Comparison of ENCODE assay signal across 16 cellular contexts in genomic region chr20:3815703-3816315, GRCh38. TPM values are rescaled to one million over a fixed set of nuclear protein-coding genes. Genes with fewer than 3 reads are reported as not detected.
DNase-seq lines count a peak whose midpoint lies in the region; ATAC-seq, FAIRE-seq and TF ChIP-seq lines count a peak whose summit lies in the region.
"Had no signal": no experiment of that assay in that cellular context is flagged by ENCODE, and none has a peak within 500 bp of the region (broad histone marks: within the 10 kb centered on the region; RNA-seq: fewer than 3 reads in every experiment).

No MANE protein-coding gene starts in this region.

- 69 to 82% (median 71%) methylated on average over 9 of the region's 9 CpGs for whole genome bisulfite sequencing in small intestine, 3 donors
- WGBS in H9 (ENCODE audit: extremely low coverage, insufficient read length, low lambda C conversion rate): no CpG with 5 or more reads among the region's 9 CpGs

- H4K8ac ChIP-seq in H9 (replicated peaks; ENCODE audit: insufficient read length, low read depth, low read length): no peak overlapping the region

- no peaks in the 10 kb centered on the region for H3K36me3 Mint-ChIP-seq in activated naive CD8-positive, alpha-beta T cell treated with anti-CD3 and anti-CD28 coated beads, Interleukin-2, amount 50 U/mL, for 24 hours (ENCODE audit: low read depth)
- no peaks in the 10 kb centered on the region; a peak in 1 of 7 replicates for H3K36me3 Mint-ChIP-seq in H9 (ENCODE audit: insufficient read depth in 1 of 3, low read depth in 3 of 3)

- H3K9me3 Mint-ChIP-seq in activated naive CD8-positive, alpha-beta T cell treated with anti-CD3 and anti-CD28 coated beads, Interleukin-2, amount 50 U/mL, for 24 hours: no peaks in the 10 kb centered on the region
- no peaks in the 10 kb centered on the region for H3K9me3 Mint-ChIP-seq in H9

- H3K4me3 Mint-ChIP-seq in activated naive CD8-positive, alpha-beta T cell treated with anti-CD3 and anti-CD28 coated beads, Interleukin-2, amount 50 U/mL, for 24 hours: no peak overlapping the region
- H3K4me3 Mint-ChIP-seq in H9: no peak overlapping the region

- H3K27me3 ChIP-seq in small intestine (ENCODE audit: control insufficient read depth in 2 of 2, insufficient read depth in 2 of 2, low read length in 2 of 2): no peaks in the 10 kb centered on the region
- no peaks in the 10 kb centered on the region for H3K27me3 ChIP-seq in H9 (ENCODE audit: insufficient read depth, low read length)
- H3K27me3 ChIP-seq: ascending aorta, right lobe of liver had no signal

- H3K4me1 ChIP-seq in small intestine (ENCODE audit: control insufficient read depth in 2 of 2, insufficient read depth in 1 of 2, low read depth in 1 of 2, low read length in 1 of 2): peaks cover 6 to 11% of the 10 kb centered on the region in 2 donors
- H3K4me1 ChIP-seq in H9 (ENCODE audit: insufficient read depth, low read length): no peaks in the 10 kb centered on the region; the same call in 1 of the 2 replicates

- no peak overlapping the region for H2BK12ac ChIP-seq in H9 (ENCODE audit: insufficient read length, low read depth, low read length)

- no peaks in the 10 kb centered on the region for H4K20me1 ChIP-seq in H9 (ENCODE audit: control insufficient read depth, insufficient read depth, insufficient read length)

- H3T11ph ChIP-seq in H9 (ENCODE audit: low read length): no peak overlapping the region

- H3K4me3 ChIP-seq in small intestine (ENCODE audit: low read depth in 1 of 2, low read length in 2 of 2): no peak overlapping the region
- H3K4me3 ChIP-seq: ascending aorta, GM23248, right lobe of liver had no signal

- no peak for FAIRE-seq in small intestine (lab: Jason Lieb, UNC)

- H3K27me3 Mint-ChIP-seq in activated naive CD8-positive, alpha-beta T cell treated with anti-CD3 and anti-CD28 coated beads, Interleukin-2, amount 50 U/mL, for 24 hours: no peaks in the 10 kb centered on the region
- peaks cover 4% of the 10 kb centered on the region for H3K27me3 Mint-ChIP-seq in H9 (ENCODE audit: low read depth)

- no peaks in the 10 kb centered on the region for H3K23me2 ChIP-seq in H9 (ENCODE audit: insufficient read length, low read depth, low read length, poor library complexity, severe bottlenecking)

- H3K79me1 ChIP-seq in H9 (ENCODE audit: insufficient read depth, low read depth, low read length, poor library complexity, severe bottlenecking): no peaks in the 10 kb centered on the region

- peak overlapping the region; percentile 36 for H3K27ac Mint-ChIP-seq in activated naive CD8-positive, alpha-beta T cell treated with anti-CD3 and anti-CD28 coated beads, Interleukin-2, amount 50 U/mL, for 24 hours
- H3K27ac Mint-ChIP-seq in H9: no peak overlapping the region

- H3K36me3 ChIP-seq in small intestine (ENCODE audit: control insufficient read depth in 2 of 2, insufficient read depth in 2 of 2, low read length in 2 of 2): no peaks in the 10 kb centered on the region
- H3K36me3 ChIP-seq: ascending aorta, right lobe of liver had no signal

- H2AK5ac ChIP-seq in H9 (ENCODE audit: insufficient read length, low read length): no peak overlapping the region

- H2AFZ ChIP-seq in H9 (ENCODE audit: low read length): no peak overlapping the region
- H2AFZ ChIP-seq: GM23248 had no signal

- no peak overlapping the region for H2BK5ac ChIP-seq in H9 (ENCODE audit: insufficient read length, low read length)

- H3K23ac ChIP-seq in H9 (ENCODE audit: insufficient read length, low read depth, low read length): no peak overlapping the region

- H4K91ac ChIP-seq in H9 (ENCODE audit: insufficient read length, low read depth, low read length): no peak overlapping the region

- H3K27ac ChIP-seq in small intestine (ENCODE audit: low read depth in 1 of 2, low read length in 1 of 2): peak overlapping the region; percentile 2 to 3
- H3K27ac ChIP-seq in H9 (ENCODE audit: insufficient read length, low read depth, low read length): no peak overlapping the region
- H3K27ac ChIP-seq: ascending aorta, GM23248, right lobe of liver had no signal

- H3K4ac ChIP-seq in H9 (ENCODE audit: low read depth, low read length): no peak overlapping the region

- TF ChIP-seq CTCF in H9 (conservative IDR thresholded peaks at IDR 0.05): no peak

- no peaks in the 10 kb centered on the region for H3K9me3 ChIP-seq in small intestine (ENCODE audit: control insufficient read depth, low read depth)
- no peaks in the 10 kb centered on the region for H3K9me3 ChIP-seq in H9 (ENCODE audit: control insufficient read depth, low read depth, low read length)
- H3K9me3 ChIP-seq: ascending aorta, right lobe of liver had no signal

- no peak overlapping the region for H3K56ac ChIP-seq in H9 (ENCODE audit: insufficient read length, low read depth, low read length)

- DNase-seq in activated CD8-positive, alpha-beta memory T cell treated with anti-CD3 and anti-CD28 coated beads for 24 hours: peak; percentile 70
- DNase-seq in activated CD8-positive, alpha-beta memory T cell treated with anti-CD3 and anti-CD28 coated beads, Interleukin-2, amount 50 U/mL, for 48 hours: no peak
- DNase-seq in RPMI8226 (peak; percentile 12), small intestine (peak; percentile 38), NCI-H1436 (lab: John Stamatoyannopoulos, UW) (no peak), H9 (no peak)
- DNase-seq in activated naive CD8-positive, alpha-beta T cell treated with anti-CD3 and anti-CD28 coated beads, Interleukin-2, amount 50 U/mL, for 24 hours: no peak
- DNase-seq: dermis blood vessel endothelial cell, GM23248, NCI-H146, NCI-H69, right lobe of liver had no signal

- no peak overlapping the region for H3K4me2 ChIP-seq in H9 (ENCODE audit: insufficient read depth, insufficient read length, low read length)

- no peak overlapping the region for H3K18ac ChIP-seq in H9 (ENCODE audit: insufficient read length, low read depth, low read length)

- no peak overlapping the region for H3K9ac ChIP-seq in H9 (ENCODE audit: extremely low read depth, insufficient read length, low read length)
- H3K9ac ChIP-seq: GM23248 had no signal

- no peak overlapping the region for H2BK120ac ChIP-seq in H9 (ENCODE audit: low read depth, low read length, poor library complexity, severe bottlenecking)

- no peak overlapping the region for H2BK20ac ChIP-seq in H9 (ENCODE audit: low read depth, low read length, poor library complexity, severe bottlenecking)

- peak; percentile 13 for ATAC-seq in activated naive CD8-positive, alpha-beta T cell treated with anti-CD3 and anti-CD28 coated beads, Interleukin-2, amount 50 U/mL, for 24 hours
- ATAC-seq in GM18519 (IDR thresholded peaks at IDR 0.05; ENCODE audit: low FRiP score, unreplicated experiment): no peak
- ATAC-seq: right lobe of liver had no signal

- peaks cover 69% of the 10 kb centered on the region for H3K4me1 Mint-ChIP-seq in activated naive CD8-positive, alpha-beta T cell treated with anti-CD3 and anti-CD28 coated beads, Interleukin-2, amount 50 U/mL, for 24 hours
- peaks cover 19 to 29% of the 10 kb centered on the region in 2 experiments for H3K4me1 Mint-ChIP-seq in H9

- H4K5ac ChIP-seq in H9 (ENCODE audit: insufficient read length, low read depth, low read length): no peak overlapping the region

- no peak overlapping the region for H2BK15ac ChIP-seq in H9 (ENCODE audit: low read depth, low read length)

- no peaks in the 10 kb centered on the region for H3K79me2 ChIP-seq in H9 (ENCODE audit: insufficient read depth, low read length)

- H3K14ac ChIP-seq in H9 (ENCODE audit: insufficient read depth, low read length): no peak overlapping the region

RNA-seq across cellular contexts. Expression of gene AP5S1, which starts 4.5 kb away (rescaled TPM):
- polyA plus RNA-seq in small intestine: 10 to 100 TPM; 11.6 to 14.7 (median 12.4) TPM
- total RNA-seq in H9 (2021): 3.9 and 4.1 TPM in 2 replicates

RNA-seq across cellular contexts. Expression of gene CDC25B, which starts 19.7 kb away (rescaled TPM):
- polyA plus RNA-seq in small intestine: 10 to 100 TPM; 15.7 to 53.8 (median 15.9) TPM
- total RNA-seq in H9 (2021): 22.9 and 24.0 TPM in 2 replicates

RNA-seq across cellular contexts. Expression of gene CENPB, which starts 29.3 kb away (rescaled TPM):
- 10 to 100 TPM; 60.4 to 73.2 (median 60.5) TPM for polyA plus RNA-seq in small intestine
- total RNA-seq in H9 (2021): 63.1 and 64.0 TPM in 2 replicates

RNA-seq across cellular contexts. Expression of gene MAVS, which starts 30.8 kb away (rescaled TPM):
- 10 to 100 TPM in 2 of 3 donors, 1 to 10 TPM in 1; 6.2 to 32.7 (median 11.6) TPM for polyA plus RNA-seq in small intestine
- total RNA-seq in H9 (2021): 24.2 and 24.3 TPM in 2 replicates

RNA-seq across cellular contexts. Expression of gene SPEF1, which starts 34.6 kb away (rescaled TPM):
- polyA plus RNA-seq in small intestine: under 1 TPM in 1 of 3 donors, not detected in 2; 0.06 TPM
- 0.22 and 0.24 TPM in 2 replicates for total RNA-seq in H9 (2021)
- total RNA-seq: ascending aorta, dermis blood vessel endothelial cell, GM23248, liver, right lobe of liver, RPMI7951 had no signal
- polyA plus RNA-seq: liver had no signal

Comparison
In these comparisons a context has a peak if more than half of its experiments do, and no peak if none do; other contexts are left out.
1. DNase-seq: peak in activated CD8-positive, alpha-beta memory T cell treated with anti-CD3 and anti-CD28 coated beads for 24 hours (single experiment), RPMI8226 (single experiment) and small intestine (single experiment); none in activated CD8-positive, alpha-beta memory T cell treated with anti-CD3 and anti-CD28 coated beads, Interleukin-2, amount 50 U/mL, for 48 hours (single experiment), activated naive CD8-positive, alpha-beta T cell treated with anti-CD3 and anti-CD28 coated beads, Interleukin-2, amount 50 U/mL, for 24 hours (single experiment), NCI-H1436 (single experiment) and H9 (single experiment).